In the genomic region with DNA sequence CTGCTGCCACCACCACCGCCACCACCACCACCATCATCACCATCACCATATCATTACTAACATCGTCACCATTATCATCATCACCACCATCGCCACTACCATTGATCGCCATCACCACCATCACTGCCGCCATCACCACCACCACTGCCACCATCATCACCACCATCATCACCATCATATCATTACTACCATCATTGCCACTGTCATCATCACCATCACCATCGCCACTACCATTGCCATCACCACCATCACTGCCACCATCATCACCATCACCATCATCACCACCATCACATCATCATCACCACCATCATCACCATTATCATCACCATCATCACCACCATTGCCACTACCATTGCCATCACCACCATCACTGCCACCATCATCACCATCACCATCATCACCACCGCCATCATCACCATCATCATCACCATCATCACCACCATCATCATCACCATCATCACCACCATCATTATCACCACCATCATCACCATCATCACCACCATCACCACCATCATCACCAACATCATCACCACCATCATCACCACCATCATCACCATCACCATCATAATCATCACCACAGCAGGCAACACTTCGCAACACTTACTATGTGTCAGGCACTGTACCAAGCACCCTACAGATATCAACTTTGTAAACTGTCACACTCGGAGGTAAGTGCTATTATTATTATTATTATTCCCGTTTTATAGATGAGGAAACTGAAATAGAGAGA, we compare ENCODE assay signal across 17 cellular contexts. TPM values are rescaled to one million over a fixed set of nuclear protein-coding genes. Genes with fewer than 3 reads are reported as not detected.
A peak's percentile ranks its signal among the peaks of the same experiment; 100 is the strongest.
DNase-seq lines count a peak whose midpoint lies in the region; ATAC-seq, FAIRE-seq and TF ChIP-seq lines count a peak whose summit lies in the region.
"Had no signal": no experiment of that assay in that cellular context is flagged by ENCODE, and none has a peak within 500 bp of the region (broad histone marks: within the 10 kb centered on the region; RNA-seq: fewer than 3 reads in every experiment).

No MANE protein-coding gene starts in this region.

- no peak overlapping the region for H4K5ac ChIP-seq in IMR-90 (ENCODE audit: low read depth, low read length)

- H3K4me1 ChIP-seq in HepG2 (ENCODE audit: insufficient read depth, low read length) (peaks cover 44% of the 10 kb centered on the region), right lobe of liver (peaks cover 0 to 31% (median 0%) of the 10 kb centered on the region in 4 donors), IMR-90 (ENCODE audit: control insufficient read depth, insufficient read depth, low read length) (no peaks in the 10 kb centered on the region; the same call in 1 of the 2 replicates), mesenchymal stem cell (ENCODE audit: control insufficient read depth, insufficient read depth, low read depth, low read length) (peaks cover 2% of the 10 kb centered on the region), A673 (ENCODE audit: insufficient read depth, low read length, poor library complexity, severe bottlenecking) (no peaks in the 10 kb centered on the region)

- no peak overlapping the region for H3K27ac ChIP-seq in HepG2 (ENCODE audit: extremely low read length, insufficient read depth, low read length)
- no peak overlapping the region for H3K27ac ChIP-seq in right lobe of liver
- H3K27ac ChIP-seq in IMR-90 (ENCODE audit: insufficient read depth, low read length): no peak overlapping the region
- no peak overlapping the region for H3K27ac ChIP-seq in mesenchymal stem cell (ENCODE audit: low read length, poor library complexity, severe bottlenecking)
- H3K27ac ChIP-seq in A673 (ENCODE audit: low read depth, low read length, poor library complexity, severe bottlenecking): no peak overlapping the region
- H3K27ac ChIP-seq: C4-2B, HL-60, KMS-11 had no signal

- intact Hi-C loops in HepG2 (cut with micrococcal nuclease; ENCODE audit: unreplicated experiment) (no loop called here), right lobe of liver (cut with DNase I) (no loop called here), IMR-90 (cut with micrococcal nuclease) (no loop called here), A673 (cut with micrococcal nuclease; ENCODE audit: unreplicated experiment) (no loop called here)

- no peak overlapping the region for H3K14ac ChIP-seq in IMR-90 (replicated peaks; ENCODE audit: low read depth, low read length)
- H3K14ac ChIP-seq in mesenchymal stem cell (ENCODE audit: low read length in 2 of 2): no peak overlapping the region

- H2BK5ac ChIP-seq in IMR-90 (ENCODE audit: low read depth, low read length, poor library complexity, severe bottlenecking): peak overlapping the region; percentile 45
- H2BK5ac ChIP-seq in mesenchymal stem cell (ENCODE audit: low read depth, low read length, poor library complexity, severe bottlenecking): no peak overlapping the region

- no peak overlapping the region for H3K56ac ChIP-seq in IMR-90 (ENCODE audit: extremely low read depth, insufficient read depth, low read length)

- no peak overlapping the region for H3K4ac ChIP-seq in IMR-90 (ENCODE audit: low read depth, low read length)
- no peak overlapping the region for H3K4ac ChIP-seq in mesenchymal stem cell (ENCODE audit: low read depth in 1 of 2, low read length in 2 of 2)

- in situ Hi-C loops in HepG2 (cut with HindIII; ENCODE audit: extremely low pct_ligation_motif_present, low pct_unique_long_range_greater_than_20kb): no loop called here
- in situ Hi-C loops in IMR-90 (cut with MboI; ENCODE audit: low sequenced_read_pairs): no loop called here

- H4K20me1 ChIP-seq in HepG2 (ENCODE audit: insufficient read depth, low read length) (no peaks in the 10 kb centered on the region), IMR-90 (ENCODE audit: insufficient read depth, low read length) (peaks cover 23% of the 10 kb centered on the region)

- H3K27ac Mint-ChIP-seq in WTC11: no peak overlapping the region
- H3K27ac Mint-ChIP-seq: CD4-positive, alpha-beta T cell; H9 had no signal

- peaks cover 7% of the 10 kb centered on the region for H3K4me1 Mint-ChIP-seq in WTC11
- H3K4me1 Mint-ChIP-seq: H9 had no signal

- H2BK120ac ChIP-seq in IMR-90 (ENCODE audit: low read depth, low read length): no peak overlapping the region
- no peak overlapping the region for H2BK120ac ChIP-seq in mesenchymal stem cell (ENCODE audit: low read depth, low read length)

- H3K4me3 ChIP-seq in HepG2 (replicated peaks in 1 of 3; ENCODE audit: insufficient read depth in 1 of 3, low read depth in 2 of 3, low read length in 3 of 3) (no peak overlapping the region), right lobe of liver (no peak overlapping the region), IMR-90 (ENCODE audit: insufficient read depth, low read depth, low read length) (no peak overlapping the region), mesenchymal stem cell (ENCODE audit: insufficient read depth in 1 of 2, low read depth in 1 of 2, low read length in 2 of 2) (no peak overlapping the region), A673 (ENCODE audit: low read depth, low read length, poor library complexity, severe bottlenecking) (no peak overlapping the region)

- no peak for TF ChIP-seq CTCF in HepG2 (CRISPR knock-in tag; IDR thresholded peaks at IDR 0.05)
- no peak for TF ChIP-seq CTCF in right lobe of liver (IDR thresholded peaks at IDR 0.05)
- no peak for TF ChIP-seq CTCF in IMR-90 (conservative IDR thresholded peaks at IDR 0.05; ENCODE audit: low read depth, low read length)
- TF ChIP-seq CTCF in A673 (conservative IDR thresholded peaks at IDR 0.05; ENCODE audit: low read depth, low read length): no peak
- no peak for TF ChIP-seq CTCF in WTC11 (IDR thresholded peaks at IDR 0.05)

- 89% methylated on average over 10 of the region's 10 CpGs for WGBS in HepG2 (ENCODE audit: low lambda C conversion rate)
- 87% methylated on average over 10 of the region's 10 CpGs for WGBS in right lobe of liver (ENCODE audit: insufficient coverage, low coverage, low lambda C conversion rate, missing lambda C conversion rate)
- WGBS in IMR-90 (ENCODE audit: extremely low coverage in 2 of 2, insufficient read length in 1 of 2), 2 experiments: 92% methylated on average over 5 of the region's 10 CpGs; no CpG with 5 or more reads in 1 of the 2 experiments
- WGBS in mesenchymal stem cell: 94% methylated on average over 8 of the region's 10 CpGs

- POLR2A ChIA-PET in HepG2 (lab: Yijun Ruan, JAX): no interaction called here
- POLR2A ChIA-PET in IMR-90 (lab: Charles Lee; ENCODE audit: unreplicated experiment): no interaction called here
- POLR2A ChIA-PET in A673 (lab: Charles Lee; ENCODE audit: low non-redundant PET): no interaction called here
- POLR2A ChIA-PET in WTC11 (lab: Charles Lee): no interaction called here

- no peaks in the 10 kb centered on the region for H3K27me3 Mint-ChIP-seq in WTC11 (ENCODE audit: low read depth)
- H3K27me3 Mint-ChIP-seq: CD4-positive, alpha-beta T cell had no signal

- H3K27me3 ChIP-seq in HepG2 (ENCODE audit: control insufficient read depth in 1 of 2, insufficient read depth in 2 of 2, low read length in 2 of 2) (no peaks in the 10 kb centered on the region), right lobe of liver (no peaks in the 10 kb centered on the region), IMR-90 (ENCODE audit: control insufficient read depth, insufficient read depth, low read length) (no peaks in the 10 kb centered on the region), mesenchymal stem cell (ENCODE audit: control insufficient read depth in 1 of 2, insufficient read depth in 1 of 2, low read length in 2 of 2) (no peaks in the 10 kb centered on the region), A673 (replicated peaks; ENCODE audit: insufficient read depth, low read depth, low read length, poor library complexity) (no peaks in the 10 kb centered on the region)

- H2BK15ac ChIP-seq in IMR-90 (ENCODE audit: low read depth, low read length): no peak overlapping the region
- H2BK15ac ChIP-seq in mesenchymal stem cell (ENCODE audit: low read depth, poor library complexity, severe bottlenecking): no peak overlapping the region

- no peak overlapping the region for H2BK12ac ChIP-seq in mesenchymal stem cell (ENCODE audit: low read length in 2 of 2)

- no peak for FAIRE-seq in HepG2 (lab: Jason Lieb, UNC)

- no TSS peak for BruUV-seq in HepG2 (replicated peaks; lab: Mats Ljungman, UMichigan)
- BruUV-seq in IMR-90 (replicated peaks; lab: Mats Ljungman, UMichigan): no TSS peak
- no TSS peak for BruUV-seq in A673 (replicated peaks; lab: Mats Ljungman, UMichigan)

- H4K91ac ChIP-seq in IMR-90 (ENCODE audit: insufficient read depth, low read depth, low read length): no peak overlapping the region
- H4K91ac ChIP-seq in mesenchymal stem cell (ENCODE audit: low read length): peak overlapping the region; percentile 6

- TF ChIP-seq RAD21 in HepG2 (CRISPR knock-in tag; IDR thresholded peaks at IDR 0.05) (no peak), IMR-90 (IDR thresholded peaks at IDR 0.05; ENCODE audit: low read length) (no peak)

- peaks cover 3% of the 10 kb centered on the region; the same call in 1 of the 2 replicates for H3K36me3 Mint-ChIP-seq in WTC11

- H3K4me2 ChIP-seq in HepG2 (ENCODE audit: low read depth, low read length) (no peak overlapping the region), IMR-90 (ENCODE audit: low read depth, low read length) (no peak overlapping the region), mesenchymal stem cell (ENCODE audit: low read length, poor library complexity, severe bottlenecking) (no peak overlapping the region)
- H3K4me2 ChIP-seq: KMS-11 had no signal

- CTCF ChIA-PET in HepG2 (lab: Yijun Ruan, JAX; ENCODE audit: low intra/inter-chr PET ratio, low total read pairs) (no interaction called here), IMR-90 (lab: Yijun Ruan, JAX) (no interaction called here), A673 (lab: Charles Lee) (no interaction called here), WTC11 (lab: Charles Lee) (no interaction called here)

- no peaks in the 10 kb centered on the region for H3K9me3 ChIP-seq in HepG2 (ENCODE audit: low read length)
- H3K9me3 ChIP-seq in right lobe of liver: no peaks in the 10 kb centered on the region
- H3K9me3 ChIP-seq in IMR-90 (ENCODE audit: control insufficient read depth, insufficient read depth, low read length): no peaks in the 10 kb centered on the region
- no peaks in the 10 kb centered on the region for H3K9me3 ChIP-seq in mesenchymal stem cell (ENCODE audit: control insufficient read depth, low read length)
- no peaks in the 10 kb centered on the region for H3K9me3 ChIP-seq in A673 (ENCODE audit: low read depth, low read length, poor library complexity, severe bottlenecking)

- H2BK20ac ChIP-seq in IMR-90 (ENCODE audit: low read depth, low read length): no peak overlapping the region

- no peak overlapping the region for H3K23ac ChIP-seq in IMR-90 (ENCODE audit: low read depth, low read length)
- no peak overlapping the region for H3K23ac ChIP-seq in mesenchymal stem cell (ENCODE audit: low read length in 2 of 2)

- no peaks in the 10 kb centered on the region for H3K9me3 Mint-ChIP-seq in WTC11
- H3K9me3 Mint-ChIP-seq: H9 had no signal

- H3K4me3 Mint-ChIP-seq in WTC11: no peak overlapping the region
- H3K4me3 Mint-ChIP-seq: H9 had no signal

- TF ChIP-seq POLR2A in HepG2 (IDR thresholded peaks at IDR 0.05; ENCODE audit: insufficient read depth in 1 of 2, low read depth in 2 of 2, low read length in 2 of 2): no peak
- no peak for TF ChIP-seq POLR2A in right lobe of liver (IDR thresholded peaks at IDR 0.05)
- TF ChIP-seq POLR2A in IMR-90 (IDR thresholded peaks at IDR 0.05; ENCODE audit: low read depth, low read length): no peak

- peaks cover 52 to 63% of the 10 kb centered on the region in 2 experiments for H3K79me1 ChIP-seq in IMR-90 (ENCODE audit: low read depth in 1 of 2, low read length in 2 of 2)
- H3K79me1 ChIP-seq in mesenchymal stem cell (replicated peaks; ENCODE audit: low read length, poor library complexity, severe bottlenecking): peaks cover 37% of the 10 kb centered on the region

- no peak for ATAC-seq in HepG2
- ATAC-seq in right lobe of liver: no peak
- no peak for ATAC-seq in IMR-90 (ENCODE audit: low read depth)
- ATAC-seq in HG02798 (IDR thresholded peaks at IDR 0.05; ENCODE audit: poor library complexity, unreplicated experiment): no peak
- ATAC-seq in WTC11: no peak

- H3K18ac ChIP-seq in IMR-90 (ENCODE audit: low read depth, low read length) (no peak overlapping the region), mesenchymal stem cell (ENCODE audit: low read depth in 1 of 2, low read length in 2 of 2) (no peak overlapping the region)

- H3K36me3 ChIP-seq in HepG2 (replicated peaks in 1 of 2; ENCODE audit: control insufficient read depth in 1 of 2, insufficient read depth in 2 of 2, low read length in 2 of 2) (no peaks in the 10 kb centered on the region; a peak in 1 of 5 replicates), right lobe of liver (no peaks in the 10 kb centered on the region), IMR-90 (ENCODE audit: control insufficient read depth, insufficient read depth, low read length) (no peaks in the 10 kb centered on the region; the same call in 1 of the 2 replicates), mesenchymal stem cell (ENCODE audit: control insufficient read depth in 1 of 2, insufficient read depth in 2 of 2, low read depth in 1 of 2, low read length in 2 of 2) (peaks cover 0 to 4% of the 10 kb centered on the region in 2 experiments), A673 (ENCODE audit: insufficient read depth, low read length, poor library complexity, severe bottlenecking) (no peaks in the 10 kb centered on the region)

- H4K8ac ChIP-seq in IMR-90 (ENCODE audit: low read depth in 2 of 2, low read length in 2 of 2) (no peak overlapping the region), mesenchymal stem cell (ENCODE audit: low read length) (no peak overlapping the region)

- no peak overlapping the region for H3K9ac ChIP-seq in HepG2 (ENCODE audit: insufficient read depth, low read depth, low read length)
- H3K9ac ChIP-seq in IMR-90 (ENCODE audit: low read depth, low read length): no peak overlapping the region
- H3K9ac ChIP-seq in mesenchymal stem cell (ENCODE audit: low read length): no peak overlapping the region
- H3K9ac ChIP-seq: KMS-11 had no signal

- no peak overlapping the region for H2AFZ ChIP-seq in HepG2 (ENCODE audit: low read length)
- H2AFZ ChIP-seq in IMR-90 (replicated peaks; ENCODE audit: low read length, poor library complexity): no peak overlapping the region
- H2AFZ ChIP-seq in mesenchymal stem cell (ENCODE audit: low read depth, low read length): no peak overlapping the region

- H3K9me1 ChIP-seq in IMR-90 (ENCODE audit: insufficient read depth, low read length): peaks cover 6% of the 10 kb centered on the region; the same call in 1 of the 2 replicates

- TF ChIP-seq EP300 in HepG2 (IDR thresholded peaks at IDR 0.05; ENCODE audit: low read depth in 2 of 2, low read length in 2 of 2) (no peak), HepG2 (CRISPR knock-in tag; IDR thresholded peaks at IDR 0.05; ENCODE audit: borderline replicate concordance) (no peak)

- H2AK9ac ChIP-seq in IMR-90 (replicated peaks; ENCODE audit: low read depth, low read length, poor library complexity): no peak overlapping the region

- H2AK5ac ChIP-seq in IMR-90 (ENCODE audit: low read depth, low read length) (peak overlapping the region; percentile 14; the same call in 1 of the 2 replicates), mesenchymal stem cell (ENCODE audit: low read length, severe bottlenecking) (no peak overlapping the region)

- dilution Hi-C loops in IMR-90 (cut with HindIII; ENCODE audit: low sequenced_read_pairs, unreplicated experiment): no loop called here

- DNase-seq in HepG2 (ENCODE audit: low spot score) (no peak), right lobe of liver (no peak), IMR-90 (no peak), mesenchymal stem cell (no peak), amygdala (lab: John Stamatoyannopoulos, UW) (no peak), A673 (ENCODE audit: low spot score) (no peak), WTC11 (ENCODE audit: low spot score) (no peak)
- DNase-seq: AML-193; CD4-positive, alpha-beta T cell; DMS79 treated with DMSO at 0.1 percent for 48 hours; GF-D8; GOT3; H9 had no signal

- peaks cover 68% of the 10 kb centered on the region for H3K79me2 ChIP-seq in HepG2 (ENCODE audit: insufficient read depth, low read length)

RNA-seq across cellular contexts. Expression of a gene that starts 19.3 kb away (rescaled TPM):
- total RNA-seq in HepG2 (2016; rRNA removed; fragmentation: Illumina TruSeq; extraction: Trizol) (23.8 and 28.0 TPM in 2 replicates), right lobe of liver (10 to 100 TPM; 18.1 to 34.5 (median 30.8) TPM), IMR-90 (2012; rRNA removed) (41.0 and 51.9 TPM in 2 replicates), A673 (2021) (15.7 and 16.3 TPM in 2 replicates), WTC11 (2021) (9.6 to 11.8 TPM (median 11.7 TPM) in 3 replicates)
- total RNA-seq in HepG2 (2016; cell fraction: cytosol; rRNA removed; fragmentation: Illumina TruSeq; extraction: Trizol; ENCODE audit: low read depth): 8.0 and 9.2 TPM in 2 replicates
- total RNA-seq in HepG2 (2016; cell fraction: insoluble cytoplasmic fraction; rRNA removed; fragmentation: Illumina TruSeq; extraction: Trizol): 27.2 and 28.6 TPM in 2 replicates
- total RNA-seq in HepG2 (2016; cell fraction: membrane; rRNA removed; fragmentation: Illumina TruSeq; extraction: Trizol): 16.5 and 17.5 TPM in 2 replicates
- 20.8 and 22.8 TPM in 2 replicates for total RNA-seq in HepG2 (2016; cell fraction: nucleus; rRNA removed; fragmentation: Illumina TruSeq; extraction: Trizol)
- polyA plus RNA-seq in HepG2 (2011; rRNA removed) (8.9 and 10.1 TPM in 2 replicates), IMR-90 (2012; rRNA removed) (15.5 and 18.7 TPM in 2 replicates)
- polyA plus RNA-seq in HepG2 (2011; cell fraction: cytosol; rRNA removed): 3.5 and 4.9 TPM in 2 replicates
- polyA plus RNA-seq in HepG2 (2011; cell fraction: nucleus; rRNA removed): 15.6 and 18.8 TPM in 2 replicates
- 16.2 and 22.5 TPM in 2 replicates for polyA plus RNA-seq in HepG2 (2012)
- 6.0 and 6.3 TPM in 2 replicates for polyA plus RNA-seq in HepG2 (2016; cell fraction: cytosol; fragmentation: Illumina TruSeq; extraction: Trizol; ENCODE audit: low read depth)
- polyA plus RNA-seq in HepG2 (2016; cell fraction: insoluble cytoplasmic fraction; fragmentation: Illumina TruSeq; extraction: Trizol; ENCODE audit: low read depth): 28.9 and 32.1 TPM in 2 replicates
- 13.5 and 15.5 TPM in 2 replicates for polyA plus RNA-seq in HepG2 (2016; cell fraction: membrane; fragmentation: Illumina TruSeq; extraction: Trizol; ENCODE audit: low read depth)
- 27.7 and 29.0 TPM in 2 replicates for polyA plus RNA-seq in HepG2 (2016; cell fraction: nucleus; fragmentation: Illumina TruSeq; extraction: Trizol; ENCODE audit: insufficient read depth, low read depth)
- polyA minus RNA-seq in HepG2 (2011; rRNA and poly(A)+ RNA removed; ENCODE audit: low replicate concordance): 0.96 and 2.9 TPM in 2 replicates
- polyA minus RNA-seq in HepG2 (2011; cell fraction: cytosol; rRNA and poly(A)+ RNA removed): 5.4 and 6.6 TPM in 2 replicates
- polyA minus RNA-seq in HepG2 (2011; cell fraction: nucleus; rRNA and poly(A)+ RNA removed): 23.5 and 25.9 TPM in 2 replicates
- polyA plus RNA-seq in IMR-90 (2012; cell fraction: cytosol; rRNA removed): 5.5 and 9.5 TPM in 2 replicates
- polyA plus RNA-seq in IMR-90 (2012; cell fraction: nucleus; rRNA removed; ENCODE audit: low replicate concordance): 6.7 and 28.2 TPM in 2 replicates
- polyA plus RNA-seq in mesenchymal stem cell (2013, experiment 1 of 2): 14.5 TPM
- 14.9 TPM for polyA plus RNA-seq in mesenchymal stem cell (2013, experiment 2 of 2)

RNA-seq across cellular contexts. Expression of a gene that starts 52.1 kb away (rescaled TPM):
- total RNA-seq in HepG2 (2016; rRNA removed; fragmentation: Illumina TruSeq; extraction: Trizol) (16.4 and 17.7 TPM in 2 replicates), right lobe of liver (1 to 10 TPM; 5.4 to 9.4 (median 6.9) TPM), IMR-90 (2012; rRNA removed) (12.4 and 13.1 TPM in 2 replicates), A673 (2021) (20.9 and 23.8 TPM in 2 replicates), WTC11 (2021) (18.5 to 20.9 TPM (median 20.1 TPM) in 3 replicates)
- 10.8 and 11.2 TPM in 2 replicates for total RNA-seq in HepG2 (2016; cell fraction: cytosol; rRNA removed; fragmentation: Illumina TruSeq; extraction: Trizol; ENCODE audit: low read depth)
- total RNA-seq in HepG2 (2016; cell fraction: insoluble cytoplasmic fraction; rRNA removed; fragmentation: Illumina TruSeq; extraction: Trizol): 15.4 and 17.2 TPM in 2 replicates
- 14.8 and 16.0 TPM in 2 replicates for total RNA-seq in HepG2 (2016; cell fraction: membrane; rRNA removed; fragmentation: Illumina TruSeq; extraction: Trizol)
- total RNA-seq in HepG2 (2016; cell fraction: nucleus; rRNA removed; fragmentation: Illumina TruSeq; extraction: Trizol): 9.0 and 9.2 TPM in 2 replicates
- polyA plus RNA-seq in HepG2 (2011; rRNA removed) (11.7 TPM in 2 replicates), IMR-90 (2012; rRNA removed) (18.0 and 19.0 TPM in 2 replicates)
- polyA plus RNA-seq in HepG2 (2011; cell fraction: cytosol; rRNA removed): 10.2 and 13.0 TPM in 2 replicates
- polyA plus RNA-seq in HepG2 (2011; cell fraction: nucleus; rRNA removed): 4.3 and 6.1 TPM in 2 replicates
- 10.0 and 11.5 TPM in 2 replicates for polyA plus RNA-seq in HepG2 (2012)
- 8.4 and 12.5 TPM in 2 replicates for polyA plus RNA-seq in HepG2 (2016; cell fraction: cytosol; fragmentation: Illumina TruSeq; extraction: Trizol; ENCODE audit: low read depth)
- 19.6 and 21.6 TPM in 2 replicates for polyA plus RNA-seq in HepG2 (2016; cell fraction: insoluble cytoplasmic fraction; fragmentation: Illumina TruSeq; extraction: Trizol; ENCODE audit: low read depth)
- 12.4 and 12.7 TPM in 2 replicates for polyA plus RNA-seq in HepG2 (2016; cell fraction: membrane; fragmentation: Illumina TruSeq; extraction: Trizol; ENCODE audit: low read depth)
- polyA plus RNA-seq in HepG2 (2016; cell fraction: nucleus; fragmentation: Illumina TruSeq; extraction: Trizol; ENCODE audit: insufficient read depth, low read depth): 17.0 and 18.6 TPM in 2 replicates
- 7.3 and 14.4 TPM in 2 replicates for polyA minus RNA-seq in HepG2 (2011; rRNA and poly(A)+ RNA removed; ENCODE audit: low replicate concordance)
- polyA minus RNA-seq in HepG2 (2011; cell fraction: cytosol; rRNA and poly(A)+ RNA removed): 4.8 and 6.3 TPM in 2 replicates
- 4.1 and 5.8 TPM in 2 replicates for polyA minus RNA-seq in HepG2 (2011; cell fraction: nucleus; rRNA and poly(A)+ RNA removed)
- 6.4 and 12.3 TPM in 2 replicates for polyA plus RNA-seq in IMR-90 (2012; cell fraction: cytosol; rRNA removed)
- 3.0 and 6.7 TPM in 2 replicates for polyA plus RNA-seq in IMR-90 (2012; cell fraction: nucleus; rRNA removed; ENCODE audit: low replicate concordance)
- polyA plus RNA-seq in mesenchymal stem cell (2013, experiment 1 of 2): 22.1 TPM
- 21.2 TPM for polyA plus RNA-seq in mesenchymal stem cell (2013, experiment 2 of 2)
